Comparison of ENCODE assay signal across 16 cellular contexts in genomic region chr1:69982992-69983391, GRCh38.
A peak's percentile ranks its signal among the peaks of the same experiment; 100 is the strongest.
DNase-seq lines count a peak whose midpoint lies in the region; TF ChIP-seq lines count a peak whose summit lies in the region.
"Had no signal": no experiment of that assay in that cellular context is flagged by ENCODE, and none has a peak within 500 bp of the region (broad histone marks: within the 10 kb centered on the region; RNA-seq: fewer than 3 reads in every experiment).

No MANE protein-coding gene starts in this region.

- H3K36me3 Mint-ChIP-seq in chondrocyte (ENCODE audit: low read depth) = no peaks in the 10 kb centered on the region
- H3K36me3 Mint-ChIP-seq: IgD-negative memory B cell had no signal

- no peaks in the 10 kb centered on the region for H3K27me3 Mint-ChIP-seq in chondrocyte (ENCODE audit: low read depth)
- H3K27me3 Mint-ChIP-seq: activated CD8-positive, alpha-beta T cell treated with anti-CD3 and anti-CD28 coated beads for 36 hours; IgD-negative memory B cell; progenitor cell of endocrine pancreas had no signal

- H3K4me1 ChIP-seq in tibial nerve = no peaks in the 10 kb centered on the region
- H3K4me1 ChIP-seq: breast epithelium had no signal

- H3K27me3 ChIP-seq in tibial nerve = no peaks in the 10 kb centered on the region
- H3K27me3 ChIP-seq: breast epithelium had no signal

- no peak for TF ChIP-seq POLR2A in tibial nerve (IDR thresholded peaks at IDR 0.05)

- no peaks in the 10 kb centered on the region for H3K9me3 Mint-ChIP-seq in chondrocyte (ENCODE audit: low read depth)

- WGBS in tibial nerve, 2 donors = 71 to 77% methylated on average over 1 of the region's 1 CpG

- peak overlapping the region; percentile 27 for H3K27ac Mint-ChIP-seq in chondrocyte (ENCODE audit: unreplicated experiment)
- H3K27ac Mint-ChIP-seq: activated CD8-positive, alpha-beta T cell treated with anti-CD3 and anti-CD28 coated beads for 36 hours; IgD-negative memory B cell; progenitor cell of endocrine pancreas had no signal

- no peak for TF ChIP-seq CTCF in chondrocyte (IDR thresholded peaks at IDR 0.05)
- no peak for TF ChIP-seq CTCF in tibial nerve (IDR thresholded peaks at IDR 0.05)

- no peak overlapping the region for H3K4me3 ChIP-seq in tibial nerve
- H3K4me3 ChIP-seq: breast epithelium, HAP-1 had no signal

- H3K4me3 Mint-ChIP-seq in chondrocyte (ENCODE audit: unreplicated experiment) = no peak overlapping the region
- H3K4me3 Mint-ChIP-seq: activated CD8-positive, alpha-beta T cell treated with anti-CD3 and anti-CD28 coated beads for 36 hours; IgD-negative memory B cell had no signal

- peak; percentile 30 for DNase-seq in Ammon's horn (ENCODE audit: low spot score)
- peak; percentile 51 for DNase-seq in HS-27A (ENCODE audit: low read depth)
- no peak for DNase-seq in chondrocyte (ENCODE audit: low spot score)
- DNase-seq in middle frontal gyrus (ENCODE audit: extremely low spot score, low spot score) = peak; percentile 52
- no peak for DNase-seq in DMS 273 treated with DMSO at 0.1 percent for 48 hours (lab: John Stamatoyannopoulos, UW)
- DNase-seq in SK-N-DZ (ENCODE audit: low spot score) = no peak
- DNase-seq in SKM-1 (lab: John Stamatoyannopoulos, UW; ENCODE audit: unreplicated experiment) = no peak
- DNase-seq in tibial nerve (ENCODE audit: low spot score in 2 of 2) = no peak
- DNase-seq: activated CD8-positive, alpha-beta T cell treated with anti-CD3 and anti-CD28 coated beads for 36 hours; NCI-H1417; NCI-H526; stimulated activated CD4-positive, alpha-beta T cell treated with anti-CD3 and anti-CD28 coated beads, Interleukin-1b, Interleukin-23, amount 100 ng/mL, for 48 hours had no signal

- H3K36me3 ChIP-seq in tibial nerve = no peaks in the 10 kb centered on the region
- H3K36me3 ChIP-seq: breast epithelium, HAP-1 had no signal

- H3K4me1 Mint-ChIP-seq in chondrocyte (ENCODE audit: low read depth) = peaks cover 19% of the 10 kb centered on the region
- H3K4me1 Mint-ChIP-seq: IgD-negative memory B cell had no signal

- no peaks in the 10 kb centered on the region for H3K9me3 ChIP-seq in tibial nerve
- H3K9me3 ChIP-seq: breast epithelium, HAP-1 had no signal

- H3K27ac ChIP-seq in tibial nerve = no peak overlapping the region
- H3K27ac ChIP-seq: breast epithelium had no signal

- TF ChIP-seq EP300 in tibial nerve (IDR thresholded peaks at IDR 0.05) = no peak

Comparison
In these comparisons a context has a peak if more than half of its experiments do, and no peak if none do; other contexts are left out.
1. DNase-seq: peak in Ammon's horn (single experiment), HS-27A (single experiment) and middle frontal gyrus (single experiment); none in chondrocyte (single experiment), DMS 273 treated with DMSO at 0.1 percent for 48 hours (single experiment), SK-N-DZ (single experiment), SKM-1 (single experiment) and tibial nerve (0 of 2).